In the genomic region with DNA sequence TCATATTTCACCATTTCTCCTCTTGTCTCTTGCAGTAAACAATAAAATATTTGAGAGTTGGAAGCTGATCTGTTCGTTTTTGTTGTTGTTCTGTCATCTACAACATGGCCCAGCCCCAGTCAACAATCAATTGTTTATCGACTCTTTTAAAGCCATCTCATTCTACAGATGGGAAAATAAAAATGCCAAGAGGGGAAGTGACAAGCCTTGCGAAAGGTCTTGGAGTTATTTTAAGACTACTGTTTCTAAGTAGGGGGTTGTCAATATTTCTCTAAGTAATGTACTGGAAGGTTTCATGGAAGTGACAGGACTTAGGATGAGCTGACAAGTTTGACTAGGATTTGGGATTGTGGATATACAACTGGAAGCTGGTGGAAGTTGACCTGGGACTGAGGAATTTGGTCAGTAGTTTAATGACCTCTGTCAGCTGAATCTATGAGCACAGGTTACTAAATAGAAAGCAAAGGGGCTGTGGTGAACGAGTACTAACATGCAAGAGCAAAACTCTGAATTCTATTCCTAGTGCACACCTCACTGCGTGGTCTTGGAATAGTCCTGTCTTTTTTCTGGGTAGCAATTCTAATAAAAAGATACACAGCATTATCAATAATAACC, we compare ENCODE assay signal across 19 cellular contexts. TPM values are rescaled to one million over a fixed set of nuclear protein-coding genes. Genes with fewer than 3 reads are reported as not detected.
DNase-seq lines count a peak whose midpoint lies in the region; ATAC-seq, FAIRE-seq and TF ChIP-seq lines count a peak whose summit lies in the region.
"Had no signal": no experiment of that assay in that cellular context is flagged by ENCODE, and none has a peak within 500 bp of the region (broad histone marks: within the 10 kb centered on the region; RNA-seq: fewer than 3 reads in every experiment).

No MANE protein-coding gene starts in this region.

- H3K9me1 ChIP-seq in keratinocyte (ENCODE audit: control insufficient read depth, extremely low read depth, insufficient read depth, low read length): no peaks in the 10 kb centered on the region

- no peaks in the 10 kb centered on the region for H4K20me1 ChIP-seq in BLaER1 treated with 17β-estradiol and CSF1 and Interleukin-3, amounts not matched to agents 10 nM and 100 nM
- H4K20me1 ChIP-seq in keratinocyte (ENCODE audit: control insufficient read depth, extremely low read depth, insufficient read depth, low read length): no peaks in the 10 kb centered on the region
- H4K20me1 ChIP-seq: BLaER1 had no signal

- peak overlapping the region in 3 of 11 experiments; percentile 30 to 50 (median 41); a peak in 4 of 22 replicates for H3K9ac ChIP-seq in BLaER1 treated with 17β-estradiol and CSF1 and Interleukin-3, amounts not matched to agents 10 nM and 100 nM
- H3K9ac ChIP-seq in keratinocyte (ENCODE audit: control insufficient read depth, extremely low read depth, insufficient read depth, low read length): no peak overlapping the region
- H3K9ac ChIP-seq: BLaER1 had no signal

- FAIRE-seq in keratinocyte (lab: Jason Lieb, UNC): peak; percentile 82
- FAIRE-seq: G401.6, GM12892, GM18507, H1 had no signal

- H3K27ac Mint-ChIP-seq in endothelial cell (ENCODE audit: unreplicated experiment): no peak overlapping the region
- H3K27ac Mint-ChIP-seq: T-helper 1 cell treated with Interleukin-12 subunit alpha and Interleukin-12 subunit beta and Interleukin-4 antibody, amounts not matched to agents 30 μg/mL and 1 μg/mL, for 36 hours had no signal

- 0 out of 20 replicates have a peak overlapping the region, but pooled peaks of 1 of the 10 experiments have one; percentile 9 for H3K4me3 ChIP-seq in BLaER1 treated with 17β-estradiol and CSF1 and Interleukin-3, amounts not matched to agents 10 nM and 100 nM
- H3K4me3 ChIP-seq in NB4 (ENCODE audit: low read depth, low read length) (peak overlapping the region; percentile 19), keratinocyte (ENCODE audit: control insufficient read depth in 2 of 3, extremely low read depth in 1 of 3, insufficient read depth in 2 of 3, low read depth in 1 of 3, low read length in 3 of 3) (no peak overlapping the region)
- H3K4me3 ChIP-seq: BLaER1, SJSA1 had no signal

- no peaks in the 10 kb centered on the region for H3K9me3 ChIP-seq in BLaER1 treated with 17β-estradiol and CSF1 and Interleukin-3, amounts not matched to agents 10 nM and 100 nM (replicated peaks in 1 of 11)
- H3K9me3 ChIP-seq in keratinocyte (ENCODE audit: control insufficient read depth, low read depth, low read length): no peaks in the 10 kb centered on the region
- H3K9me3 ChIP-seq: BLaER1, SJSA1 had no signal

- H3K27ac ChIP-seq in BLaER1 treated with 17β-estradiol and CSF1 and Interleukin-3, amounts not matched to agents 10 nM and 100 nM: peak overlapping the region in 8 of 11 experiments; percentile 3 to 81 (median 46); a peak in 13 of 22 replicates
- H3K27ac ChIP-seq in keratinocyte (ENCODE audit: control insufficient read depth, insufficient read depth, low read length): no peak overlapping the region
- H3K27ac ChIP-seq: BLaER1, SJSA1 had no signal

- H2AFZ ChIP-seq in keratinocyte (ENCODE audit: control insufficient read depth, low read length): no peak overlapping the region

- no peaks in the 10 kb centered on the region for H3K79me2 ChIP-seq in keratinocyte (ENCODE audit: control insufficient read depth, insufficient read depth, low read length)

- H3K36me3 Mint-ChIP-seq in endothelial cell (ENCODE audit: low read depth, unreplicated experiment): no peaks in the 10 kb centered on the region

- no peak for ATAC-seq in HG02870 (IDR thresholded peaks at IDR 0.05; ENCODE audit: unreplicated experiment)
- ATAC-seq: Panc1 had no signal

- no peak for TF ChIP-seq POLR2A in NB4 (IDR thresholded peaks at IDR 0.05; ENCODE audit: extremely low read depth, insufficient read length)

- H3K4me2 ChIP-seq in BLaER1 treated with 17β-estradiol and CSF1 and Interleukin-3, amounts not matched to agents 10 nM and 100 nM: peak overlapping the region in 9 of 11 experiments; percentile 19 to 89 (median 74); a peak in 17 of 22 replicates
- no peak overlapping the region for H3K4me2 ChIP-seq in keratinocyte (ENCODE audit: control insufficient read depth, extremely low read depth, insufficient read depth, low read depth, low read length)
- H3K4me2 ChIP-seq: BLaER1 had no signal

- no peaks in the 10 kb centered on the region for H3K27me3 ChIP-seq in BLaER1 treated with 17β-estradiol and CSF1 and Interleukin-3, amounts not matched to agents 10 nM and 100 nM
- no peaks in the 10 kb centered on the region for H3K27me3 ChIP-seq in keratinocyte (ENCODE audit: control insufficient read depth, extremely low read depth, insufficient read depth, low read length)
- H3K27me3 ChIP-seq: BLaER1, SJSA1 had no signal

- H3K4me1 ChIP-seq in BLaER1 treated with 17β-estradiol and CSF1 and Interleukin-3, amounts not matched to agents 10 nM and 100 nM: peaks cover 3 to 58% (median 43%) of the 10 kb centered on the region in 10 experiments
- peaks cover 14% of the 10 kb centered on the region for H3K4me1 ChIP-seq in keratinocyte (ENCODE audit: control insufficient read depth, extremely low read depth, insufficient read depth, low read length)
- H3K4me1 ChIP-seq: SJSA1 had no signal

- H3K9me3 Mint-ChIP-seq in endothelial cell (ENCODE audit: unreplicated experiment): no peaks in the 10 kb centered on the region
- H3K9me3 Mint-ChIP-seq: T-helper 1 cell treated with Interleukin-12 subunit alpha and Interleukin-12 subunit beta and Interleukin-4 antibody, amounts not matched to agents 30 μg/mL and 1 μg/mL, for 36 hours had no signal

- H3K36me3 ChIP-seq in BLaER1 treated with 17β-estradiol and CSF1 and Interleukin-3, amounts not matched to agents 10 nM and 100 nM: no peaks in the 10 kb centered on the region
- no peaks in the 10 kb centered on the region for H3K36me3 ChIP-seq in keratinocyte (ENCODE audit: control insufficient read depth in 2 of 2, extremely low read depth in 1 of 2, insufficient read depth in 2 of 2, low read length in 2 of 2)
- H3K36me3 ChIP-seq: BLaER1, SJSA1 had no signal

- dilution Hi-C loops in keratinocyte (cut with MboI; ENCODE audit: extremely low pct_ligation_motif_present, low sequenced_read_pairs): no loop called here

- no peaks in the 10 kb centered on the region for H3K4me1 Mint-ChIP-seq in endothelial cell (ENCODE audit: unreplicated experiment)

- peak; percentile 39 for DNase-seq in CD1c-positive myeloid dendritic cell (ENCODE audit: extremely low spot score)
- DNase-seq in NB4 (ENCODE audit: low read depth): peak; percentile 68
- DNase-seq in keratinocyte (ENCODE audit: low read depth, low spot score): no peak
- no peak for DNase-seq in cerebellum (ENCODE audit: low spot score)
- DNase-seq in endothelial cell (ENCODE audit: low spot score): no peak
- DNase-seq: NCI-H1694 treated with DMSO at 0.1 percent for 48 hours, NCI-H2081 treated with DMSO at 0.1 percent for 48 hours, NCI-H446, NCI-H526 had no signal

- no peaks in the 10 kb centered on the region for H3K27me3 Mint-ChIP-seq in endothelial cell (ENCODE audit: unreplicated experiment)

- H3K4me3 Mint-ChIP-seq in endothelial cell (ENCODE audit: unreplicated experiment): no peak overlapping the region
- H3K4me3 Mint-ChIP-seq: T-helper 1 cell treated with Interleukin-12 subunit alpha and Interleukin-12 subunit beta and Interleukin-4 antibody, amounts not matched to agents 30 μg/mL and 1 μg/mL, for 36 hours had no signal

- no peak for TF ChIP-seq CTCF in NB4 (IDR thresholded peaks at IDR 0.05; ENCODE audit: low read depth, low read length)
- TF ChIP-seq CTCF in keratinocyte (optimal IDR thresholded peaks at IDR 0.05 in 1 of 3, IDR thresholded peaks at IDR 0.05 in 1 of 3, conservative IDR thresholded peaks at IDR 0.05 in 1 of 3; ENCODE audit: extremely low read depth in 1 of 3, insufficient read depth in 2 of 3, low read length in 3 of 3): no peak
- no peak for TF ChIP-seq CTCF in endothelial cell (IDR thresholded peaks at IDR 0.05; ENCODE audit: unreplicated experiment)

RNA-seq across cellular contexts. Expression of gene ADRB2, which starts 57.5 kb away (rescaled TPM):
- polyA plus RNA-seq in keratinocyte: 29.4 to 39.7 TPM (median 36.3 TPM) in 3 replicates
- polyA plus RNA-seq in keratinocyte (2011; ENCODE audit: low read depth): 5.7 TPM
- 10.7 and 14.0 TPM in 2 replicates for polyA plus RNA-seq in keratinocyte (2011; cell fraction: cytosol; rRNA removed)
- polyA plus RNA-seq in keratinocyte (2011; cell fraction: nucleus; rRNA removed): 57.7 and 60.8 TPM in 2 replicates
- 15.9 and 24.5 TPM in 2 replicates for polyA plus RNA-seq in keratinocyte (2012; ENCODE audit: low replicate concordance)
- 31.1 to 81.8 TPM (median 79.6 TPM) in 3 replicates for polyA minus RNA-seq in keratinocyte
- 30.5 TPM for polyA minus RNA-seq in keratinocyte (2011; cell fraction: cytosol; rRNA and poly(A)+ RNA removed)
- 65.9 and 82.1 TPM in 2 replicates for polyA minus RNA-seq in keratinocyte (2011; cell fraction: nucleus; rRNA and poly(A)+ RNA removed)
- 1.1 TPM for total RNA-seq in cerebellum
- total RNA-seq in endothelial cell (ENCODE audit: unreplicated experiment): 0.36 TPM

Comparison
In these comparisons a context has a peak if more than half of its experiments do, and no peak if none do; other contexts are left out.
1. DNase-seq: peak in CD1c-positive myeloid dendritic cell (single experiment) and NB4 (single experiment); none in keratinocyte (single experiment), cerebellum (single experiment) and endothelial cell (single experiment).